29 cellular contexts compared by ENCODE assay signal in genomic region chr5:151656311-151656710, GRCh38.
"Had no signal": no experiment of that assay in that cellular context is flagged by ENCODE, and none has a peak within 500 bp of the region (broad histone marks: within the 10 kb centered on the region; RNA-seq: fewer than 3 reads in every experiment).

No MANE protein-coding gene starts in this region.

- H3K27me3 ChIP-seq: stomach, suprapubic skin, testis, thyroid gland, tibial artery, tibial nerve, transverse colon, upper lobe of left lung, upper lobe of right lung, uterus, vagina had no signal

- ATAC-seq: stimulated activated effector memory CD8-positive, alpha-beta T cell treated with anti-CD3 and anti-CD28 coated beads, Interleukin-12 subunit alpha, Interleukin-12 subunit beta, amount 100 ng/mL, for 72 hours; stimulated activated memory B cell treated with anti-CD40 and anti-IgM and Interleukin-4, amounts not matched to agents 10 μg/mL and 1 μg/mL and 100 μg/mL, for 72 hours; stimulated activated naive B cell treated with anti-CD40 and anti-IgM and Interleukin-4, amounts not matched to agents 10 μg/mL and 1 μg/mL and 100 μg/mL, for 72 hours; stimulated activated naive CD8-positive, alpha-beta T cell treated with anti-CD3 and anti-CD28 coated beads, Interleukin-15, amount 100 ng/mL, for 72 hours; stimulated activated naive CD8-positive, alpha-beta T cell treated with anti-CD3 and anti-CD28 coated beads, Interleukin-15, Interleukin-2, amounts not matched to agents 100 U/mL and 50 U/mL, for 24 hours; upper lobe of right lung had no signal

- H3K4me1 ChIP-seq: thyroid gland had no signal

- H3K36me3 ChIP-seq: stomach, suprapubic skin, thoracic aorta, thyroid gland, tibial artery, transverse colon, upper lobe of right lung, uterus, vagina had no signal

- H3K27me3 Mint-ChIP-seq: type B pancreatic cell had no signal

- H3K4me3 Mint-ChIP-seq: stimulated activated effector memory CD8-positive, alpha-beta T cell treated with anti-CD3 and anti-CD28 coated beads, Interleukin-12 subunit alpha, Interleukin-12 subunit beta, amount 100 ng/mL, for 72 hours; stimulated activated memory B cell treated with anti-CD40 and anti-IgM and Interleukin-4, amounts not matched to agents 10 μg/mL and 1 μg/mL and 100 μg/mL, for 72 hours; stimulated activated naive B cell treated with anti-CD40 and anti-IgM and Interleukin-4, amounts not matched to agents 10 μg/mL and 1 μg/mL and 100 μg/mL, for 72 hours; stimulated activated naive CD8-positive, alpha-beta T cell treated with anti-CD3 and anti-CD28 coated beads, Interleukin-15, amount 100 ng/mL, for 72 hours; stimulated activated naive CD8-positive, alpha-beta T cell treated with anti-CD3 and anti-CD28 coated beads, Interleukin-15, Interleukin-2, amounts not matched to agents 100 ng/mL and 50 ng/mL, for 24 hours; type B pancreatic cell had no signal

- DNase-seq: stimulated activated CD4-positive, alpha-beta T cell treated with anti-CD3 and anti-CD28 coated beads, Interleukin-2, amount 100 ng/mL, for 48 hours; stimulated activated CD4-positive, alpha-beta T cell treated with anti-CD3 and anti-CD28 coated beads, Interleukin-4, amount 100 ng/mL, for 1 hour; stimulated activated CD4-positive, alpha-beta T cell treated with anti-CD3 and anti-CD28 coated beads, Interleukin-4, amount 100 ng/mL, for 24 hours; stimulated activated CD4-positive, alpha-beta T cell treated with anti-CD3 and anti-CD28 coated beads, Interleukin-4, amount 100 ng/mL, for 4 hours; stimulated activated CD8-positive, alpha-beta memory T cell treated with anti-CD3 and anti-CD28 coated beads, Interleukin-4, amount 100 ng/mL, for 48 hours; stimulated activated naive B cell treated with anti-CD40 and anti-IgM and Interleukin-4, amounts not matched to agents 10 μg/mL and 1 μg/mL and 100 μg/mL, for 72 hours; stimulated activated naive CD4-positive, alpha-beta T cell; stimulated activated naive CD4-positive, alpha-beta T cell treated with Interleukin-2 at 50 U/mL for 16 hours; stimulated activated naive CD8-positive, alpha-beta T cell treated with anti-CD3 and anti-CD28 coated beads, Interleukin-15, amount 100 ng/mL, for 72 hours; stimulated activated naive CD8-positive, alpha-beta T cell treated with anti-CD3 and anti-CD28 coated beads, Interleukin-15, Interleukin-2, amounts not matched to agents 100 U/mL and 50 U/mL, for 24 hours; stomach; substantia nigra; testis; thyroid gland; tibial artery; transverse colon; trophoblast cell; upper lobe of left lung; upper lobe of right lung; uterus had no signal

- H3K4me3 ChIP-seq: stomach, suprapubic skin, testis, thoracic aorta, thyroid gland, tibial artery, tibial nerve, transverse colon, upper lobe of left lung, upper lobe of right lung, uterus, vagina had no signal

- H3K36me3 Mint-ChIP-seq: stimulated activated effector memory CD8-positive, alpha-beta T cell treated with anti-CD3 and anti-CD28 coated beads, Interleukin-12 subunit alpha, Interleukin-12 subunit beta, amount 100 ng/mL, for 72 hours; stimulated activated memory B cell treated with anti-CD40 and anti-IgM and Interleukin-4, amounts not matched to agents 10 μg/mL and 1 μg/mL and 100 μg/mL, for 72 hours; stimulated activated naive B cell treated with anti-CD40 and anti-IgM and Interleukin-4, amounts not matched to agents 10 μg/mL and 1 μg/mL and 100 μg/mL, for 72 hours; type B pancreatic cell had no signal

- H3K9me3 ChIP-seq: stomach, suprapubic skin, testis, thoracic aorta, thyroid gland, tibial artery, tibial nerve, transverse colon, upper lobe of left lung, upper lobe of right lung, uterus, vagina had no signal

- H3K27ac ChIP-seq: stomach, suprapubic skin, testis, thoracic aorta, thyroid gland, tibial artery, tibial nerve, transverse colon, upper lobe of left lung, upper lobe of right lung, uterus, vagina had no signal

- H3K9me3 Mint-ChIP-seq: stimulated activated effector memory CD8-positive, alpha-beta T cell treated with anti-CD3 and anti-CD28 coated beads, Interleukin-12 subunit alpha, Interleukin-12 subunit beta, amount 100 ng/mL, for 72 hours; stimulated activated memory B cell treated with anti-CD40 and anti-IgM and Interleukin-4, amounts not matched to agents 10 μg/mL and 1 μg/mL and 100 μg/mL, for 72 hours; stimulated activated naive B cell treated with anti-CD40 and anti-IgM and Interleukin-4, amounts not matched to agents 10 μg/mL and 1 μg/mL and 100 μg/mL, for 72 hours; stimulated activated naive CD8-positive, alpha-beta T cell treated with anti-CD3 and anti-CD28 coated beads, Interleukin-15, amount 100 ng/mL, for 72 hours; stimulated activated naive CD8-positive, alpha-beta T cell treated with anti-CD3 and anti-CD28 coated beads, Interleukin-15, Interleukin-2, amounts not matched to agents 100 ng/mL and 50 ng/mL, for 24 hours; type B pancreatic cell had no signal

- H3K27ac Mint-ChIP-seq: stimulated activated effector memory CD8-positive, alpha-beta T cell treated with anti-CD3 and anti-CD28 coated beads, Interleukin-12 subunit alpha, Interleukin-12 subunit beta, amount 100 ng/mL, for 72 hours; stimulated activated memory B cell treated with anti-CD40 and anti-IgM and Interleukin-4, amounts not matched to agents 10 μg/mL and 1 μg/mL and 100 μg/mL, for 72 hours; stimulated activated naive B cell treated with anti-CD40 and anti-IgM and Interleukin-4, amounts not matched to agents 10 μg/mL and 1 μg/mL and 100 μg/mL, for 72 hours; stimulated activated naive CD8-positive, alpha-beta T cell treated with anti-CD3 and anti-CD28 coated beads, Interleukin-15, amount 100 ng/mL, for 72 hours; stimulated activated naive CD8-positive, alpha-beta T cell treated with anti-CD3 and anti-CD28 coated beads, Interleukin-15, Interleukin-2, amounts not matched to agents 100 ng/mL and 50 ng/mL, for 24 hours; type B pancreatic cell had no signal

- FAIRE-seq: urothelium cell line had no signal
